ENCODE assay signal across 17 cellular contexts in genomic region chr5:134086215-134086942, GRCh38. TPM values are rescaled to one million over a fixed set of nuclear protein-coding genes. Genes with fewer than 3 reads are reported as not detected.
DNase-seq lines count a peak whose midpoint lies in the region; ATAC-seq and TF ChIP-seq lines count a peak whose summit lies in the region.
"Had no signal": no experiment of that assay in that cellular context is flagged by ENCODE, and none has a peak within 500 bp of the region (broad histone marks: within the 10 kb centered on the region; RNA-seq: fewer than 3 reads in every experiment).

No MANE protein-coding gene starts in this region.

- H3K4me3 Mint-ChIP-seq in activated CD4-positive, alpha-beta T cell treated with anti-CD3 and anti-CD28 coated beads for 36 hours = peak overlapping the region; percentile 46
- peak overlapping the region; percentile 77 to 93 for H3K4me3 Mint-ChIP-seq in activated T-cell treated with anti-CD3 and anti-CD28 coated beads, Interleukin-2, amount 50 U/mL, for 72 hours
- peak overlapping the region; percentile 10 for H3K4me3 Mint-ChIP-seq in glutamatergic neuron (ENCODE audit: unreplicated experiment)

- peaks cover 1% of the 10 kb centered on the region for H3K27me3 Mint-ChIP-seq in activated CD4-positive, alpha-beta T cell treated with anti-CD3 and anti-CD28 coated beads for 36 hours
- H3K27me3 Mint-ChIP-seq in activated T-cell treated with anti-CD3 and anti-CD28 coated beads, Interleukin-2, amount 50 U/mL, for 72 hours (ENCODE audit: low read depth) = no peaks in the 10 kb centered on the region
- H3K27me3 Mint-ChIP-seq in glutamatergic neuron (ENCODE audit: unreplicated experiment) = peaks cover 2% of the 10 kb centered on the region

- H4K20me1 ChIP-seq in MM.1S (ENCODE audit: insufficient read depth, low read length) = no peaks in the 10 kb centered on the region

- TF ChIP-seq CTCF in glutamatergic neuron (IDR thresholded peaks at IDR 0.05; ENCODE audit: partially characterized antibody, unreplicated experiment) = no peak
- no peak for TF ChIP-seq CTCF in MM.1S (IDR thresholded peaks at IDR 0.05; ENCODE audit: low read length)
- TF ChIP-seq CTCF in heart left ventricle (IDR thresholded peaks at IDR 0.05) = no peak

- H3F3A ChIP-seq in MM.1S (ENCODE audit: insufficient read depth, low read length) = no peaks in the 10 kb centered on the region

- H3K27ac ChIP-seq in MM.1S (ENCODE audit: low read length) (no peak overlapping the region), heart left ventricle (no peak overlapping the region)
- H3K27ac ChIP-seq: C4-2B, GM23248, heart right ventricle, lower lobe of right lung, right lobe of liver had no signal

- H3K4me3 ChIP-seq in MM.1S (ENCODE audit: low read length) (no peak overlapping the region), heart left ventricle (no peak overlapping the region)
- H3K4me3 ChIP-seq: GM23248, heart right ventricle, lower lobe of right lung, right lobe of liver had no signal

- CTCF ChIA-PET in activated CD4-positive, alpha-beta T cell treated with anti-CD3 and anti-CD28 coated beads for 36 hours (lab: Charles Lee) = interaction anchor here (0.6 to 7.5 kb wide), 9 partner anchors 8 to 61 kb away, joined by 3 to 83 read pairs (median 4); no protein-coding TSS in a partner anchor

- H3K9ac ChIP-seq in MM.1S (ENCODE audit: low read length) = no peak overlapping the region
- H3K9ac ChIP-seq: GM23248 had no signal

- no peak overlapping the region for H3K4me2 ChIP-seq in MM.1S (ENCODE audit: low read depth, low read length)

- H3K9me3 Mint-ChIP-seq in activated CD4-positive, alpha-beta T cell treated with anti-CD3 and anti-CD28 coated beads for 36 hours (ENCODE audit: low read depth) = no peaks in the 10 kb centered on the region
- no peaks in the 10 kb centered on the region for H3K9me3 Mint-ChIP-seq in activated T-cell treated with anti-CD3 and anti-CD28 coated beads, Interleukin-2, amount 50 U/mL, for 72 hours
- H3K9me3 Mint-ChIP-seq in glutamatergic neuron (ENCODE audit: unreplicated experiment) = no peaks in the 10 kb centered on the region

- H3K4me1 ChIP-seq in MM.1S (ENCODE audit: low read length) (no peaks in the 10 kb centered on the region), heart left ventricle (peaks cover 0 to 4% (median 0%) of the 10 kb centered on the region in 12 donors)
- H3K4me1 ChIP-seq: lower lobe of right lung, right lobe of liver had no signal

- 75 to 81% (median 78%) methylated on average over 8 of the region's 8 CpGs for WGBS in heart left ventricle, 4 donors

- DNase-seq in activated CD4-positive, alpha-beta T cell treated with anti-CD3 and anti-CD28 coated beads for 36 hours = no peak
- DNase-seq in activated CD4-positive, alpha-beta T cell treated with anti-CD3 and anti-CD28 coated beads, Interleukin-2, amount 50 U/mL, for 48 hours = no peak
- DNase-seq in DMS 273 treated with DMSO at 0.1 percent for 48 hours (lab: John Stamatoyannopoulos, UW) = peak; percentile 60
- no peak for DNase-seq in activated T-cell treated with anti-CD3 and anti-CD28 coated beads, Interleukin-2, amount 50 U/mL, for 72 hours
- DNase-seq in glutamatergic neuron = no peak
- DNase-seq in MM.1S = no peak
- no peak for DNase-seq in heart left ventricle
- DNase-seq: caudate nucleus, DMS79 treated with DMSO at 0.1 percent for 48 hours, GM23248, heart right ventricle, lower lobe of right lung, NCI-H1694 treated with DMSO at 0.1 percent for 48 hours, NCI-H446 treated with DMSO at 0.1 percent for 48 hours had no signal

- POLR2A ChIA-PET in activated CD4-positive, alpha-beta T cell treated with anti-CD3 and anti-CD28 coated beads for 36 hours (lab: Charles Lee) = interaction anchor here (0.5 to 1.5 kb wide), 4 partner anchors 9 to 831 kb away, joined by 3 to 8 read pairs (median 6); no protein-coding TSS in a partner anchor

- H3K27me3 ChIP-seq in MM.1S (replicated peaks; ENCODE audit: insufficient read depth, low read length) (no peaks in the 10 kb centered on the region), heart left ventricle (no peaks in the 10 kb centered on the region)
- H3K27me3 ChIP-seq: right lobe of liver had no signal

- no peaks in the 10 kb centered on the region for H3K79me2 ChIP-seq in MM.1S (ENCODE audit: low read length)

- no peak for TF ChIP-seq POLR2A in heart left ventricle (IDR thresholded peaks at IDR 0.05)

- H3K9me3 ChIP-seq in MM.1S (replicated peaks; ENCODE audit: insufficient read depth, low read length) (no peaks in the 10 kb centered on the region), heart left ventricle (no peaks in the 10 kb centered on the region)
- H3K9me3 ChIP-seq: heart right ventricle, lower lobe of right lung, right lobe of liver had no signal

- H3K27ac Mint-ChIP-seq in activated CD4-positive, alpha-beta T cell treated with anti-CD3 and anti-CD28 coated beads for 36 hours = peak overlapping the region; percentile 93
- H3K27ac Mint-ChIP-seq in activated T-cell treated with anti-CD3 and anti-CD28 coated beads, Interleukin-2, amount 50 U/mL, for 72 hours = peak overlapping the region; percentile 84
- H3K27ac Mint-ChIP-seq in glutamatergic neuron (ENCODE audit: unreplicated experiment) = no peak overlapping the region

- no peaks in the 10 kb centered on the region for H3K9me2 ChIP-seq in MM.1S (replicated peaks; ENCODE audit: insufficient read depth, low read length)

- peaks cover 5% of the 10 kb centered on the region for H3K36me3 Mint-ChIP-seq in activated CD4-positive, alpha-beta T cell treated with anti-CD3 and anti-CD28 coated beads for 36 hours (ENCODE audit: low read depth)
- peaks cover 1 to 11% of the 10 kb centered on the region in 2 donors for H3K36me3 Mint-ChIP-seq in activated T-cell treated with anti-CD3 and anti-CD28 coated beads, Interleukin-2, amount 50 U/mL, for 72 hours (ENCODE audit: insufficient read depth in 2 of 2)
- no peaks in the 10 kb centered on the region for H3K36me3 Mint-ChIP-seq in glutamatergic neuron (ENCODE audit: unreplicated experiment)

- peaks cover 84% of the 10 kb centered on the region for H3K4me1 Mint-ChIP-seq in activated CD4-positive, alpha-beta T cell treated with anti-CD3 and anti-CD28 coated beads for 36 hours
- peaks cover 91% of the 10 kb centered on the region for H3K4me1 Mint-ChIP-seq in activated T-cell treated with anti-CD3 and anti-CD28 coated beads, Interleukin-2, amount 50 U/mL, for 72 hours (ENCODE audit: low read depth)
- peaks cover 8% of the 10 kb centered on the region for H3K4me1 Mint-ChIP-seq in glutamatergic neuron (ENCODE audit: low read depth, unreplicated experiment)

- H3K36me3 ChIP-seq in MM.1S (replicated peaks; ENCODE audit: insufficient read depth, low read length) (no peaks in the 10 kb centered on the region), heart left ventricle (no peaks in the 10 kb centered on the region)
- H3K36me3 ChIP-seq: heart right ventricle, lower lobe of right lung, right lobe of liver had no signal

- intact Hi-C loops in activated CD4-positive, alpha-beta T cell treated with anti-CD3 and anti-CD28 coated beads for 36 hours (cut with DNase I, micrococcal nuclease) = loop anchor here (1.0 to 5.0 kb wide), 3 partner anchors 18 to 51 kb away; partner anchors contain the start of gene TCF7 (in 1 of the 2)
- intact Hi-C loops in heart left ventricle (cut with DNase I) = no loop called here

- no peak for ATAC-seq in activated CD4-positive, alpha-beta T cell treated with anti-CD3 and anti-CD28 coated beads for 36 hours
- ATAC-seq in activated T-cell treated with anti-CD3 and anti-CD28 coated beads, Interleukin-2, amount 50 U/mL, for 72 hours (replicated peaks in 1 of 2) = no peak
- ATAC-seq in heart left ventricle (no peak), HG03469 (IDR thresholded peaks at IDR 0.05; ENCODE audit: unreplicated experiment) (no peak)
- ATAC-seq: heart right ventricle, lower lobe of right lung, right lobe of liver had no signal

- H2AFZ ChIP-seq in MM.1S (ENCODE audit: low read length) = no peak overlapping the region
- H2AFZ ChIP-seq: GM23248 had no signal

RNA-seq across cellular contexts. Expression of gene TCF7, which starts 28.1 kb away (rescaled TPM):
- 100 to 1,000 TPM in 1 of 2 experiments, 10 to 100 TPM in 1; 94.8 to 117 TPM for total RNA-seq in activated CD4-positive, alpha-beta T cell treated with anti-CD3 and anti-CD28 coated beads for 36 hours
- total RNA-seq in activated T-cell treated with anti-CD3 and anti-CD28 coated beads, Interleukin-2, amount 50 U/mL, for 72 hours = 100 to 1,000 TPM; 142 to 265 TPM
- total RNA-seq in glutamatergic neuron (ENCODE audit: unreplicated experiment) (5.8 TPM), heart left ventricle (1 to 10 TPM in 8 of 9 donors, under 1 TPM in 1; 0.79 to 5.2 (median 2.6) TPM)
- 1 to 10 TPM; 1.6 to 1.9 TPM for polyA plus RNA-seq in heart left ventricle

Comparison
In these comparisons a context has a peak if more than half of its experiments do, and no peak if none do; other contexts are left out.
1. H3K4me3 Mint-ChIP-seq: peak in every context shown above with its lines; median percentile 85 in activated T-cell treated with anti-CD3 and anti-CD28 coated beads, Interleukin-2, amount 50 U/mL, for 72 hours; 46 in activated CD4-positive, alpha-beta T cell treated with anti-CD3 and anti-CD28 coated beads for 36 hours; 10 in glutamatergic neuron.
2. RNA of gene TCF7, which starts 28.1 kb away (total RNA-seq): 142 to 265 TPM in activated T-cell treated with anti-CD3 and anti-CD28 coated beads, Interleukin-2, amount 50 U/mL, for 72 hours and 94.8 to 117 TPM in activated CD4-positive, alpha-beta T cell treated with anti-CD3 and anti-CD28 coated beads for 36 hours; 5.8 TPM in glutamatergic neuron (single experiment) and 0.79 to 5.2 TPM in heart left ventricle; every median in the first group is over 10 times any median in the second.
3. intact Hi-C loops: an anchor here in activated CD4-positive, alpha-beta T cell treated with anti-CD3 and anti-CD28 coated beads for 36 hours (1.0 to 5.0 kb wide); none called in heart left ventricle.